ENCODE assay signal across 2 cellular contexts in the genomic region with DNA sequence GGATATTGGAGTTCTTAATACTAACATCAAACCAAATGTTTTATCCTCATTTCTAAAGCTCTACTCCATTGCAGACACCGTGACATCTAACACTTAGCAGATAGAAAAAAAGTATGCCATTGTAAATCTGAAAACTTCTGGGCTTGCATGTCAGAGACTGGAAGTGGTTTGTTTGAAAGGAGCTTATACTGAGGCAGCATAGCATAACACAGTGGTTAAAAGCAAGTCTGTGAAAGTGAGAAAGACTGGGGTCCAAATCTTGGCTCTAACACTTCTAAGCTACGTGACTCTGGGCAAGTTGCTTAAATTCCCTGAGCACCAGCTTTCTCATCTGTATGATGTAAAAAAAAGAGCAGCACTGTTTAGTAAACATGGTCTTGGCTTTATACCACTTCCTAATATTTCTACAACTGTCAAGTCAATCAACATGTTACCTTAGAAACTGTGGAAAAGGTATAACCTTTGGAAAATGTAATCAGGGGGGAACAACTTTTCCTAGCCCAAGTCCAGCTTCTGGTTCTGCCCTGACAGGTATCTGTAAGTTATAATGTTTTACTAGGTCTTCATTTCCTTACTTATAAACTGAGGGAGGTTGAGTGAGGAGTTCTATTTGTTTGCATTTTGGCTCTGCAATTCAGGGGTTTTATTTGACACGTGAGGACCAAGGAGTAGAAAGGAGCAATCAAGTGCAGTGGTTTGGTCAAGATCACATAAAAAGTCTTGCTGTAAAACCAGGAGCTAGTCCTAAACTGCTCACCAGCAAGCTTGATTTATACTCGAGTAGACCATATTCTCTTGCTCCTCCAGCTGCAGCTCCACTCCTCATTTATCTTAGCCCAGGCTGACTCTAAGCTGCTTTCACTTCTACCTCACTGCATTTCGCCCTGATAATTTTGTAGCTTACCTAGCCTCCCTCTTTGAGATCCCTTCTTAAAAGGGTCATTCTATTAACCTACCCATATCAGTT.
TF ChIP-seq lines count a peak whose summit lies in the region.

No MANE protein-coding gene starts in this region.

TF ChIP-seq in SK-N-SH, 30 proteins besides CTCF, POLR2A, EP300 and RAD21 (continued from another document):
- TF ChIP-seq REST (IDR thresholded peaks at IDR 0.05; ENCODE audit: low read depth, low read length) (no peak), NRF1 (IDR thresholded peaks at IDR 0.05; ENCODE audit: low read depth, low read length) (no peak), RFX5 (IDR thresholded peaks at IDR 0.05; ENCODE audit: low read length) (no peak), GATA2 (CRISPR knock-in tag; IDR thresholded peaks at IDR 0.05) (no peak), ZBTB33 (IDR thresholded peaks at IDR 0.05; ENCODE audit: borderline replicate concordance, low read depth) (no peak)

TF ChIP-seq in SK-N-SH treated with all-trans-retinoic acid at 6 μM for 48 hours, 23 proteins besides CTCF, POLR2A, EP300 and RAD21 (continued from another document):
- TF ChIP-seq, protein P1, sequence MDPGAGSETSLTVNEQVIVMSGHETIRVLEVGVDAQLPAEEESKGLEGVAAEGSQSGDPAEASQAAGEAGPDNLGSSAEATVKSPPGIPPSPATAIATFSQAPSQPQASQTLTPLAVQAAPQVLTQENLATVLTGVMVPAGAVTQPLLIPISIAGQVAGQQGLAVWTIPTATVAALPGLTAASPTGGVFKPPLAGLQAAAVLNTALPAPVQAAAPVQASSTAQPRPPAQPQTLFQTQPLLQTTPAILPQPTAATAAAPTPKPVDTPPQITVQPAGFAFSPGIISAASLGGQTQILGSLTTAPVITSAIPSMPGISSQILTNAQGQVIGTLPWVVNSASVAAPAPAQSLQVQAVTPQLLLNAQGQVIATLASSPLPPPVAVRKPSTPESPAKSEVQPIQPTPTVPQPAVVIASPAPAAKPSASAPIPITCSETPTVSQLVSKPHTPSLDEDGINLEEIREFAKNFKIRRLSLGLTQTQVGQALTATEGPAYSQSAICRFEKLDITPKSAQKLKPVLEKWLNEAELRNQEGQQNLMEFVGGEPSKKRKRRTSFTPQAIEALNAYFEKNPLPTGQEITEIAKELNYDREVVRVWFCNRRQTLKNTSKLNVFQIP (CRISPR knock-in tag; IDR thresholded peaks at IDR 0.05; ENCODE audit: borderline replicate concordance, low read depth) = no peak
- TF ChIP-seq BACH2 (CRISPR knock-in tag; IDR thresholded peaks at IDR 0.05; ENCODE audit: borderline replicate concordance) (no peak), RARB (CRISPR knock-in tag; IDR thresholded peaks at IDR 0.05) (no peak), ESRRG (CRISPR knock-in tag; IDR thresholded peaks at IDR 0.05) (no peak), ZNF70 (CRISPR knock-in tag; IDR thresholded peaks at IDR 0.05) (no peak), ZFP30 (CRISPR knock-in tag; IDR thresholded peaks at IDR 0.05) (no peak), ZC3H10 (CRISPR knock-in tag; IDR thresholded peaks at IDR 0.05) (no peak), TSHZ2 (CRISPR knock-in tag; IDR thresholded peaks at IDR 0.05) (no peak), ISL1 (CRISPR knock-in tag; IDR thresholded peaks at IDR 0.05) (no peak), ZNF565 (CRISPR knock-in tag; conservative IDR thresholded peaks at IDR 0.05; ENCODE audit: low read depth) (no peak), SNAI2 (CRISPR knock-in tag; IDR thresholded peaks at IDR 0.05) (no peak), OSR1 (CRISPR knock-in tag; IDR thresholded peaks at IDR 0.05) (no peak)
- TF ChIP-seq, protein P2, sequence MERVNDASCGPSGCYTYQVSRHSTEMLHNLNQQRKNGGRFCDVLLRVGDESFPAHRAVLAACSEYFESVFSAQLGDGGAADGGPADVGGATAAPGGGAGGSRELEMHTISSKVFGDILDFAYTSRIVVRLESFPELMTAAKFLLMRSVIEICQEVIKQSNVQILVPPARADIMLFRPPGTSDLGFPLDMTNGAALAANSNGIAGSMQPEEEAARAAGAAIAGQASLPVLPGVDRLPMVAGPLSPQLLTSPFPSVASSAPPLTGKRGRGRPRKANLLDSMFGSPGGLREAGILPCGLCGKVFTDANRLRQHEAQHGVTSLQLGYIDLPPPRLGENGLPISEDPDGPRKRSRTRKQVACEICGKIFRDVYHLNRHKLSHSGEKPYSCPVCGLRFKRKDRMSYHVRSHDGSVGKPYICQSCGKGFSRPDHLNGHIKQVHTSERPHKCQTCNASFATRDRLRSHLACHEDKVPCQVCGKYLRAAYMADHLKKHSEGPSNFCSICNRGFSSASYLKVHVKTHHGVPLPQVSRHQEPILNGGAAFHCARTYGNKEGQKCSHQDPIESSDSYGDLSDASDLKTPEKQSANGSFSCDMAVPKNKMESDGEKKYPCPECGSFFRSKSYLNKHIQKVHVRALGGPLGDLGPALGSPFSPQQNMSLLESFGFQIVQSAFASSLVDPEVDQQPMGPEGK (CRISPR knock-in tag; IDR thresholded peaks at IDR 0.05; ENCODE audit: borderline replicate concordance) = no peak
